Comparison of ENCODE assay signal across 27 cellular contexts in the genomic region with DNA sequence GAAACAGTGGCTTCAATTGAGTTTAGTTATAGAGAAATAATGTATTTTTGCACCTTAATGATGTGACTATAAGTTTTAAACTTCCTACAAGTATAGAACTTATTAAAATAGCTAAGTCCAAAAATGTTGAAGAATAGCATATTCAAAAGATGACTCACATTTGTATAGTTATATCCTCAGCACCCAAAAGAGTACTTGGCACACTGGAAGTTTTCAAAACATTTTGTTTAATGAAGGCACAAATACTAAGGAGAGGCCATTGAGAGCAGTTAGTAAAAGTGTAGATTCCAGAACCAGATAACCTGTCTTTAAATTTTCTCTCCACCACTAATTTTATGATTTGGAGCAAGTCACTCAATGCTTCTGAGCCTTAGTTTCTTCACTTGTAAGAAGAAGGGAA.
DNase-seq lines count a peak whose midpoint lies in the region; ATAC-seq and TF ChIP-seq lines count a peak whose summit lies in the region.
"Had no signal": no experiment of that assay in that cellular context is flagged by ENCODE, and none has a peak within 500 bp of the region (broad histone marks: within the 10 kb centered on the region; RNA-seq: fewer than 3 reads in every experiment).

No MANE protein-coding gene starts in this region.

- H3K4me2 ChIP-seq in SK-N-SH: no peak overlapping the region
- H3K4me2 ChIP-seq: A549, PC-9 had no signal

- intact Hi-C loops in Right ventricle myocardium inferior (cut with DNase I) (no loop called here), esophagus squamous epithelium (cut with DNase I) (no loop called here), lower leg skin (cut with DNase I; ENCODE audit: low total_unique reads) (no loop called here)

- H3K27me3 ChIP-seq in SK-N-SH (ENCODE audit: insufficient read depth) (no peaks in the 10 kb centered on the region), esophagus squamous epithelium (no peaks in the 10 kb centered on the region)
- H3K27me3 ChIP-seq: BE2C, SJSA1 had no signal

- no peak for ATAC-seq in Right ventricle myocardium inferior
- ATAC-seq in GM21447 (IDR thresholded peaks at IDR 0.05; ENCODE audit: unreplicated experiment): no peak
- ATAC-seq: A549 had no signal

- no peak overlapping the region for H2AFZ ChIP-seq in SK-N-SH (ENCODE audit: low read depth)
- H2AFZ ChIP-seq: PC-9 had no signal

- TF ChIP-seq CTCF in SK-N-SH (IDR thresholded peaks at IDR 0.05) (no peak), esophagus squamous epithelium (IDR thresholded peaks at IDR 0.05) (no peak), lower leg skin (IDR thresholded peaks at IDR 0.05) (no peak)

- TF ChIP-seq EP300 in SK-N-SH (IDR thresholded peaks at IDR 0.05; ENCODE audit: borderline replicate concordance in 1 of 2, low read depth in 1 of 2, low read length in 1 of 2): no peak

- no peaks in the 10 kb centered on the region for H3F3A ChIP-seq in SK-N-SH (replicated peaks; ENCODE audit: insufficient read depth)

- H3K9me2 ChIP-seq in SK-N-SH: no peaks in the 10 kb centered on the region

- H3K9me3 ChIP-seq in SK-N-SH (no peaks in the 10 kb centered on the region), esophagus squamous epithelium (no peaks in the 10 kb centered on the region)
- H3K9me3 ChIP-seq: A549, BE2C, HAP-1, SJSA1 had no signal

- TF ChIP-seq RAD21 in SK-N-SH (IDR thresholded peaks at IDR 0.05; ENCODE audit: low read length): no peak

- no peaks in the 10 kb centered on the region for H3K36me3 ChIP-seq in SK-N-SH (replicated peaks in 1 of 2; ENCODE audit: control insufficient read depth in 1 of 2, insufficient read depth in 2 of 2, low read length in 1 of 2)
- H3K36me3 ChIP-seq in esophagus squamous epithelium: no peaks in the 10 kb centered on the region
- H3K36me3 ChIP-seq: BE2C, HAP-1, SJSA1 had no signal

- no peaks in the 10 kb centered on the region for H3K4me1 ChIP-seq in SK-N-SH (ENCODE audit: control insufficient read depth in 1 of 2, insufficient read depth in 2 of 2, low read depth in 1 of 2, low read length in 1 of 2)
- no peaks in the 10 kb centered on the region for H3K4me1 ChIP-seq in esophagus squamous epithelium
- H3K4me1 ChIP-seq: A549, BE2C, HAP-1 had no signal

- H3K4me3 ChIP-seq in SK-N-SH (ENCODE audit: low read depth in 2 of 2, low read length in 1 of 2) (no peak overlapping the region), esophagus squamous epithelium (no peak overlapping the region), lower leg skin (ENCODE audit: low read depth, poor library complexity, severe bottlenecking) (no peak overlapping the region)
- H3K4me3 ChIP-seq: A549, HAP-1, PC-9, SJSA1 had no signal

- H3K27ac ChIP-seq in SK-N-SH (ENCODE audit: low read depth in 2 of 2, low read length in 1 of 2) (no peak overlapping the region), esophagus squamous epithelium (no peak overlapping the region)
- H3K27ac ChIP-seq: A549, PC-9, SJSA1 had no signal

- H3K9ac ChIP-seq in SK-N-SH: no peak overlapping the region

- DNase-seq in EL (peak; percentile 10), SK-N-SH (no peak), fibroblast of gingiva (ENCODE audit: low read depth) (peak; percentile 4), iris pigment epithelial cell (ENCODE audit: low read depth) (peak; percentile 12), Right ventricle myocardium inferior (ENCODE audit: missing footprints) (no peak), esophagus squamous epithelium (lab: John Stamatoyannopoulos, UW) (no peak), lower leg skin (ENCODE audit: low spot score in 2 of 2) (no peak)
- DNase-seq: BE2C; Calu3; CD8-positive, alpha-beta memory T cell; DMS79 treated with DMSO at 0.1 percent for 48 hours; GOT3; HFFc6; KG1; MM.1S; NCI-H1048; NCI-H1417; NCI-H1694 treated with DMSO at 0.1 percent for 48 hours; NCI-H2081; NCI-H2227 treated with DMSO at 0.1 percent for 48 hours; NCI-H526 treated with DMSO at 0.1 percent for 48 hours; PC-9; Right ventricle myocardium superior had no signal

- CTCF ChIA-PET in SK-N-SH (lab: Yijun Ruan, JAX): interaction anchor here (0.8 kb wide), 1 partner anchor 10 kb away, joined by 3 read pairs; no protein-coding TSS in a partner anchor

- POLR2A ChIA-PET in SK-N-SH (lab: Yijun Ruan, JAX): no interaction called here

- TF ChIP-seq POLR2A in esophagus squamous epithelium (IDR thresholded peaks at IDR 0.05) (no peak), lower leg skin (IDR thresholded peaks at IDR 0.05) (no peak)

- H4K20me1 ChIP-seq in SK-N-SH (ENCODE audit: insufficient read depth): no peaks in the 10 kb centered on the region

- no peaks in the 10 kb centered on the region for H3K79me2 ChIP-seq in SK-N-SH (ENCODE audit: insufficient read depth)

TF ChIP-seq in SK-N-SH, 30 proteins besides CTCF, POLR2A, EP300 and RAD21:
- TF ChIP-seq EZH2phosphoT487 (IDR thresholded peaks at IDR 0.05; ENCODE audit: borderline replicate concordance, low read depth) (no peak), POLR2AphosphoS5 (IDR thresholded peaks at IDR 0.05; ENCODE audit: low read depth, low read length) (no peak), FOSL2 (IDR thresholded peaks at IDR 0.05; ENCODE audit: borderline replicate concordance, low read depth) (0 out of 2 replicates have a peak, but pooled peaks have one; percentile 4)
- TF ChIP-seq, protein P1, sequence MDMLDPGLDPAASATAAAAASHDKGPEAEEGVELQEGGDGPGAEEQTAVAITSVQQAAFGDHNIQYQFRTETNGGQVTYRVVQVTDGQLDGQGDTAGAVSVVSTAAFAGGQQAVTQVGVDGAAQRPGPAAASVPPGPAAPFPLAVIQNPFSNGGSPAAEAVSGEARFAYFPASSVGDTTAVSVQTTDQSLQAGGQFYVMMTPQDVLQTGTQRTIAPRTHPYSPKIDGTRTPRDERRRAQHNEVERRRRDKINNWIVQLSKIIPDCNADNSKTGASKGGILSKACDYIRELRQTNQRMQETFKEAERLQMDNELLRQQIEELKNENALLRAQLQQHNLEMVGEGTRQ (IDR thresholded peaks at IDR 0.05; ENCODE audit: borderline replicate concordance, low read depth, low read length): no peak

Comparison
In these comparisons a context has a peak if more than half of its experiments do, and no peak if none do; other contexts are left out.
1. DNase-seq: peak in EL (single experiment), fibroblast of gingiva (single experiment) and iris pigment epithelial cell (single experiment); none in SK-N-SH (single experiment), Right ventricle myocardium inferior (single experiment), esophagus squamous epithelium (single experiment) and lower leg skin (0 of 2).